ENCODE assay signal across 8 cellular contexts in the genomic region with DNA sequence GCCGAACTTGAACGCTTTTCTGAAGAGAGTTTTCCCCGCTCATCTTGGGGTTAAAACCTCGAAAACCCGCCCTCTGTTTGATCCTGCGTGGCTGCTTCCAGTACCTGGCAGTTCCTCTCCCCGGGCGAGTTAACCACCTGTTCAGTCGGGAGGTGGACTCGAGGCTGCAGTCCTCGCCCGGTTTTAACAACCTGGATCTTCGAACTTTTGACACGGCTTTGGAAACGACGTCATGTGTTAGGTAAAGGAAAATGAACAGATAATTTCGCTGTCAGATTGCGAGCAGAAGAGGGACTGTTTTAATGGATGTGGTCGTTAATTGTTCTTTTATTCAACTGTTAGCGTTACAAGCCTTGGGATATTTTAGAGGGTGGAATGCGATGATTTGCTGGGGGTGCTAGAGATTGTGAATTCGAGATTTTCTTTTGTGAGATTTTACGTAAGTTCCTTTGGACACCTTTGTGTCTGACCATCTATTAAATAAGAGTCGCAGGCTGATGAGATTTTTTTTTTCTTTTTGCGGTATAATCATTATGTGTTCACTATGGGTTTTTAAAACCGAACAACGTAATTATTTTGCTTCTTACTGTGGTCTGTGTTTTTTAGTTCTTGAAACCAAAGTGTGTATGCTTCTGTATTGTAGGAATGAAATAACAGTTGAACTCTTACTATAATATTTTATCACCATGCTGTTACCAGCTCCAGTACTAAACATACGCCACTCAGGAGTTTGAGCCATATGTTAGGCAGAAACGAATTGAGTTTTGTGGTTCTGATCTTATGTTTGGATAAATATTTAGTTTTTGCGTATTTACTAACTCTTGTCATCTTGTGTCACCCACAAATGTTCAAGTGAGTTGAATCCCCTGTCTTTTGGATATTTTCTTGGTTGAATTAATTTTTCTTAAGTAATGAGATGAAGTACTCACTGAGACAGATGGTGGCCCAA. TPM values are rescaled to one million over a fixed set of nuclear protein-coding genes. Genes with fewer than 3 reads are reported as not detected.
A peak's percentile ranks its signal among the peaks of the same experiment; 100 is the strongest.
DNase-seq lines count a peak whose midpoint lies in the region; ATAC-seq and TF ChIP-seq lines count a peak whose summit lies in the region.

No MANE protein-coding gene starts in this region.

- TF ChIP-seq POLR2A in Peyer's patch (IDR thresholded peaks at IDR 0.05), result peak; percentile 55 to 63

- intact Hi-C loops in cardiac septum (cut with DNase I) (loop anchor here (5.0 to 10.0 kb wide), 2 partner anchors 120 to 268 kb away; a partner anchor contains a TSS), Right ventricle myocardium inferior (cut with DNase I) (loop anchor here (5.0 to 10.0 kb wide), 4 partner anchors 105 to 465 kb away; a partner anchor contains a TSS), mucosa of descending colon (cut with DNase I, micrococcal nuclease) (loop anchor here in 1 of 2 donors (10.0 kb wide), 1 partner anchor 148 kb away; no protein-coding TSS in a partner anchor), aorta (cut with DNase I) (loop anchor here (2.0 to 10.0 kb wide), 4 partner anchors 85 to 162 kb away; no protein-coding TSS in a partner anchor)

- ATAC-seq in Right ventricle myocardium inferior (no peak), HG03045 (IDR thresholded peaks at IDR 0.05; ENCODE audit: unreplicated experiment) (peak; percentile 11), mucosa of descending colon (peak; percentile 77), aorta (ENCODE audit: low FRiP score) (no peak)

- peaks cover 0 to 4% (median 0%) of the 10 kb centered on the region in 4 donors for H3K9me3 ChIP-seq in Peyer's patch
- H3K9me3 ChIP-seq in effector memory CD4-positive, alpha-beta T cell (ENCODE audit: control insufficient read depth, low read length), result no peaks in the 10 kb centered on the region
- no peaks in the 10 kb centered on the region for H3K9me3 ChIP-seq in mucosa of descending colon
- no peaks in the 10 kb centered on the region for H3K9me3 ChIP-seq in aorta (ENCODE audit: control insufficient read depth, low read length)

- peaks cover 0 to 15% (median 6%) of the 10 kb centered on the region in 4 donors for H3K4me1 ChIP-seq in Peyer's patch
- H3K4me1 ChIP-seq in effector memory CD4-positive, alpha-beta T cell (ENCODE audit: control insufficient read depth, insufficient read depth, low read length, poor library complexity, severe bottlenecking), result peaks cover 9% of the 10 kb centered on the region
- H3K4me1 ChIP-seq in mucosa of descending colon (ENCODE audit: low read depth), result peaks cover 13% of the 10 kb centered on the region
- peaks cover 3 to 8% of the 10 kb centered on the region in 2 donors for H3K4me1 ChIP-seq in aorta (ENCODE audit: control insufficient read depth in 1 of 2, insufficient read depth in 2 of 2, low read length in 2 of 2)

- TF ChIP-seq CTCF in Peyer's patch (IDR thresholded peaks at IDR 0.05) (no peak), mucosa of descending colon (IDR thresholded peaks at IDR 0.05) (no peak), GM20000 (IDR thresholded peaks at IDR 0.05; ENCODE audit: extremely low read depth, missing control alignments) (no peak)

- H3K4me3 ChIP-seq in Peyer's patch (peak overlapping the region; percentile 66 to 93 (median 84)), mucosa of descending colon (peak overlapping the region; percentile 58), aorta (ENCODE audit: low read length in 2 of 2) (peak overlapping the region; percentile 75 to 91)
- peak overlapping the region; percentile 88 for H3K4me3 ChIP-seq in effector memory CD4-positive, alpha-beta T cell (ENCODE audit: insufficient read depth, low read depth, low read length, poor library complexity, severe bottlenecking)

- H3K27me3 ChIP-seq in Peyer's patch, result no peaks in the 10 kb centered on the region
- H3K27me3 ChIP-seq in effector memory CD4-positive, alpha-beta T cell (replicated peaks; ENCODE audit: control insufficient read depth, insufficient read depth, low read length, poor library complexity, severe bottlenecking), result no peaks in the 10 kb centered on the region
- H3K27me3 ChIP-seq in aorta (ENCODE audit: control insufficient read depth in 1 of 2, insufficient read depth in 2 of 2, low read length in 1 of 2), result no peaks in the 10 kb centered on the region

- DNase-seq in cardiac septum (ENCODE audit: low spot score) (peak; percentile 77), Right ventricle myocardium inferior (ENCODE audit: missing footprints) (no peak), Peyer's patch (peak in 1 of 3 donors; percentile 66), mucosa of descending colon (peak in 1 of 3 donors; percentile 83), aorta (no peak), GM20000 (ENCODE audit: low spot score) (no peak)
- no peak for DNase-seq in effector memory CD4-positive, alpha-beta T cell

- H3K27ac ChIP-seq in Peyer's patch (peak overlapping the region; percentile 95 to 99 (median 98)), aorta (ENCODE audit: low read depth in 1 of 2, low read length in 2 of 2) (peak overlapping the region; percentile 80 to 95)
- H3K27ac ChIP-seq in effector memory CD4-positive, alpha-beta T cell (ENCODE audit: insufficient read depth, low read length, poor library complexity, severe bottlenecking), result peak overlapping the region; percentile 94

- no peaks in the 10 kb centered on the region for H3K36me3 ChIP-seq in Peyer's patch
- no peaks in the 10 kb centered on the region for H3K36me3 ChIP-seq in effector memory CD4-positive, alpha-beta T cell (ENCODE audit: control insufficient read depth, insufficient read depth, low read length)
- H3K36me3 ChIP-seq in mucosa of descending colon (ENCODE audit: low read depth), result no peaks in the 10 kb centered on the region
- no peaks in the 10 kb centered on the region for H3K36me3 ChIP-seq in aorta (ENCODE audit: control insufficient read depth in 1 of 2, insufficient read depth in 2 of 2, low read length in 1 of 2)

- 1% methylated on average over 30 of the region's 30 CpGs for WGBS in aorta, 2 donors

RNA-seq across cellular contexts. Expression of a gene that starts 1.2 kb away (rescaled TPM):
- total RNA-seq in cardiac septum (27.3 TPM), Right ventricle myocardium inferior (18.4 TPM), Peyer's patch (10 to 100 TPM; 40.4 to 75.0 (median 52.6) TPM), mucosa of descending colon (10 to 100 TPM; 46.6 to 63.6 (median 47.3) TPM), aorta (10 to 100 TPM; 68.5 to 70.2 TPM)
- polyA plus RNA-seq in aorta, result 10 to 100 TPM; 14.9 to 26.2 TPM

Comparison
In these comparisons a context has a peak if more than half of its experiments do, and no peak if none do; other contexts are left out.
1. ATAC-seq: peak in HG03045 (single experiment) and mucosa of descending colon (single experiment); none in Right ventricle myocardium inferior (single experiment) and aorta (single experiment).
2. Peak in every context shown above with its lines, with median percentiles within 50 percentile points of each other: H3K27ac ChIP-seq and H3K4me3 ChIP-seq.